In the genomic region with DNA sequence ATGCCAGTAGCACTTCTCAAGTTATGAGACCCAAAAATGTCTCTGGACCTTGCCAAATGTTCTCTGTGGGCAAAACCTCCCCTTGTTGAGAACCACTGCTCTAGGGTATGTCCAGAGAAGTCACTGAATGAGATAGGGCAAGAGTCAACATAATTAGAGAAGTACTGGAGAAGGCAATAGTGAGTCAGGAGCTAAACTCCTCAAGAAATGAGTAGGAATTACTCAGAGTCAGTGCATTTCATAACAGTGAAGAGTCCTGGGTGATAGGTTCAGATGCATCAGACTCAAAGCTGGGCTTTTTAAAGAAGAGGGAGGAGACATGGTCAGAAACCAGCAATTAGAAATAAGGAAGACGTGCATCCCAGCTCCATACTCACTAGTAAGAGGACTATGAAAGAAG, we compare ENCODE assay signal across 17 cellular contexts. TPM values are rescaled to one million over a fixed set of nuclear protein-coding genes. Genes with fewer than 3 reads are reported as not detected.
A peak's percentile ranks its signal among the peaks of the same experiment; 100 is the strongest.
DNase-seq lines count a peak whose midpoint lies in the region; ATAC-seq and TF ChIP-seq lines count a peak whose summit lies in the region.
"Had no signal": no experiment of that assay in that cellular context is flagged by ENCODE, and none has a peak within 500 bp of the region (broad histone marks: within the 10 kb centered on the region; RNA-seq: fewer than 3 reads in every experiment).

No MANE protein-coding gene starts in this region.

- peak; percentile 28 for DNase-seq in AG04449 (ENCODE audit: low read depth, low spot score)
- DNase-seq in ELR (ENCODE audit: low read depth): peak; percentile 77
- DNase-seq in RKO (ENCODE audit: low spot score): peak; percentile 52
- DNase-seq in fibroblast of villous mesenchyme (ENCODE audit: low read depth): peak; percentile 10
- DNase-seq in NCI-H748 (lab: John Stamatoyannopoulos, UW; ENCODE audit: unreplicated experiment): no peak
- no peak for DNase-seq in T-helper 2 cell
- DNase-seq in NCI-H526 (lab: John Stamatoyannopoulos, UW): no peak
- no peak for DNase-seq in Right ventricle myocardium superior
- DNase-seq: activated CD4-positive, alpha-beta T cell treated with anti-CD3 and anti-CD28 coated beads, Interleukin-2, amount 50 U/mL, for 4 hours; activated T-cell treated with anti-CD3 and anti-CD28 coated beads, Interleukin-2, amount 50 U/mL, for 24 hours; heart right ventricle; NCI-H446 treated with DMSO at 0.1 percent for 48 hours; stimulated activated naive CD4-positive, alpha-beta T cell treated with Interleukin-2 at 50 U/mL for 16 hours had no signal

- intact Hi-C loops in Right ventricle myocardium superior (cut with DNase I): no loop called here

- POLR2A ChIA-PET in AG04449 (lab: Yijun Ruan, JAX): interaction anchor here (0.6 kb wide), 1 partner anchor 9 kb away, joined by 3 read pairs; no protein-coding TSS in a partner anchor

- TF ChIP-seq CTCF in AG04449 (IDR thresholded peaks at IDR 0.05; ENCODE audit: insufficient read depth, low read length, missing control alignments) (no peak), fibroblast of villous mesenchyme (IDR thresholded peaks at IDR 0.05; ENCODE audit: insufficient read depth, low read depth, low read length) (no peak)

- CTCF ChIA-PET in AG04449 (lab: Yijun Ruan, JAX): interaction anchor here (0.8 to 8.1 kb wide), 12 partner anchors 8 to 223 kb away, joined by 3 to 78 read pairs (median 4); no protein-coding TSS in a partner anchor

- H3K4me3 ChIP-seq in AG04449 (ENCODE audit: low read depth, low read length) (no peak overlapping the region), fibroblast of villous mesenchyme (ENCODE audit: low read depth, low read length) (no peak overlapping the region)
- H3K4me3 ChIP-seq: heart right ventricle, vagina had no signal

- ATAC-seq in Right ventricle myocardium superior (ENCODE audit: poor library complexity): no peak
- ATAC-seq: heart right ventricle had no signal

RNA-seq across cellular contexts. Expression of a gene that starts 38.6 kb away (rescaled TPM):
- total RNA-seq in fibroblast of villous mesenchyme (not detected in 2 replicates), Right ventricle myocardium superior (not detected)
- total RNA-seq: cerebellum, kidney epithelial cell, OCI-LY7, vagina had no signal

RNA-seq across cellular contexts. Expression of a gene that starts 58.0 kb away (rescaled TPM):
- total RNA-seq in fibroblast of villous mesenchyme (not detected in 2 replicates), Right ventricle myocardium superior (not detected)
- total RNA-seq: heart right ventricle, kidney epithelial cell, OCI-LY7, vagina had no signal

Comparison
In these comparisons a context has a peak if more than half of its experiments do, and no peak if none do; other contexts are left out.
1. DNase-seq: peak in AG04449 (single experiment), ELR (single experiment), RKO (single experiment) and fibroblast of villous mesenchyme (single experiment); none in NCI-H748 (single experiment), T-helper 2 cell (0 of 5), NCI-H526 (0 of 2) and Right ventricle myocardium superior (single experiment).